In the genomic region with DNA sequence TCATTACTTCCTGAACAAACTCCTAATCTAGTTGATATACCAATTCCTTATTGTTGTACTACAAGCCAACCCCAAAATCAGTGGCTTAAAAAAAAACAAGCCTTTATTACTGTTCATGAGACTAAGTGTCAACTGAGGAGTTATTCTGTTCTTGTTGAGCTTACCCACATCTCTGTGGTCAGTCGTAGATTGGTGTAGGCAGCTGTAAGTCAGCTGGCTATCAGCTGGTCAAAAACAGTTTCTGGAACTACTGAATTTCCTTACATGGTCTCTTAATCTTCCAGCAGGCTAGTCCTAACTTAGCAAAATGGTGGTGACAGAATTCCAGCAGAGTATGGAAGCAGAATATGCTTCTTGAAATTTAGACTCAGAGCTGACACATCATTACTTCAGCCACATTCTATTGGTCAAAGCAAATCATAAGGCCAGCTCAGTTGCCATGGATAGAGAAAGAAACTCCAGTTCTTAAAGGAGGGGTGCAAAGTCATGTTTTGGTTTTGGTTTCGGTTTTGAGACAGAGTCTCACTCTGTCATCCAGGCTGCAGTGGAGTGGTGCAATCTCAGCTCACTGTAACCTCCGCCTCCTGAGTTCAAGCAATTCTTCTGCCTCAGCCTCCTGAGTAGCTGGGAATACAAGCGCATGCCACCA, we compare ENCODE assay signal across 10 cellular contexts.
A peak's percentile ranks its signal among the peaks of the same experiment; 100 is the strongest.
DNase-seq lines count a peak whose midpoint lies in the region; ATAC-seq, FAIRE-seq and TF ChIP-seq lines count a peak whose summit lies in the region.
"Had no signal": no experiment of that assay in that cellular context is flagged by ENCODE, and none has a peak within 500 bp of the region (broad histone marks: within the 10 kb centered on the region; RNA-seq: fewer than 3 reads in every experiment).

No MANE protein-coding gene starts in this region.

- H2BK15ac ChIP-seq in IMR-90 (ENCODE audit: low read depth, low read length) = no peak overlapping the region

- in situ Hi-C loops in IMR-90 (cut with MboI; ENCODE audit: low sequenced_read_pairs) = no loop called here
- in situ Hi-C loops in HepG2 (cut with HindIII; ENCODE audit: extremely low pct_ligation_motif_present, low pct_unique_long_range_greater_than_20kb) = no loop called here

- no peaks in the 10 kb centered on the region for H3K36me3 ChIP-seq in IMR-90 (ENCODE audit: control insufficient read depth, insufficient read depth, low read length)
- H3K36me3 ChIP-seq in HepG2 (replicated peaks in 1 of 2; ENCODE audit: control insufficient read depth in 1 of 2, insufficient read depth in 2 of 2, low read length in 2 of 2) = no peaks in the 10 kb centered on the region
- no peaks in the 10 kb centered on the region; the same call in 1 of the 2 replicates for H3K36me3 ChIP-seq in GM23338 (ENCODE audit: insufficient read depth)

- H3K27me3 ChIP-seq in IMR-90 (ENCODE audit: control insufficient read depth, insufficient read depth, low read length) (no peaks in the 10 kb centered on the region), HepG2 (ENCODE audit: control insufficient read depth in 1 of 2, insufficient read depth in 2 of 2, low read length in 2 of 2) (no peaks in the 10 kb centered on the region), GM23338 (ENCODE audit: insufficient read depth) (no peaks in the 10 kb centered on the region)

- no peaks in the 10 kb centered on the region for H3K79me1 ChIP-seq in IMR-90 (ENCODE audit: low read depth in 1 of 2, low read length in 2 of 2)

- no peak overlapping the region for H3K27ac Mint-ChIP-seq in GM23338

- H2BK120ac ChIP-seq in IMR-90 (ENCODE audit: low read depth, low read length) = no peak overlapping the region

- H4K20me1 ChIP-seq in IMR-90 (ENCODE audit: insufficient read depth, low read length) (no peaks in the 10 kb centered on the region), HepG2 (ENCODE audit: insufficient read depth, low read length) (no peaks in the 10 kb centered on the region), GM23338 (replicated peaks; ENCODE audit: insufficient read depth) (no peaks in the 10 kb centered on the region)

- TF ChIP-seq CTCF in IMR-90 (conservative IDR thresholded peaks at IDR 0.05; ENCODE audit: low read depth, low read length) (no peak), WI38 (IDR thresholded peaks at IDR 0.05; ENCODE audit: low read depth, low read length) (no peak), HepG2 (CRISPR knock-in tag; IDR thresholded peaks at IDR 0.05) (no peak), GM23338 (conservative IDR thresholded peaks at IDR 0.05; ENCODE audit: low read depth in 2 of 2) (no peak)

- H3K23ac ChIP-seq in IMR-90 (ENCODE audit: low read depth, low read length) = no peak overlapping the region

- TF ChIP-seq RAD21 in IMR-90 (IDR thresholded peaks at IDR 0.05; ENCODE audit: low read length) (no peak), HepG2 (CRISPR knock-in tag; IDR thresholded peaks at IDR 0.05) (no peak)

- H3K56ac ChIP-seq in IMR-90 (ENCODE audit: extremely low read depth, insufficient read depth, low read length) = no peak overlapping the region

- H3K27ac ChIP-seq in IMR-90 (ENCODE audit: insufficient read depth, low read length) (no peak overlapping the region), HepG2 (ENCODE audit: extremely low read length, insufficient read depth, low read length) (no peak overlapping the region), GM23338 (ENCODE audit: low read depth) (no peak overlapping the region)

- H3K79me2 ChIP-seq in HepG2 (ENCODE audit: insufficient read depth, low read length) (no peaks in the 10 kb centered on the region), GM23338 (replicated peaks; ENCODE audit: insufficient read depth) (no peaks in the 10 kb centered on the region)

- H3K18ac ChIP-seq in IMR-90 (ENCODE audit: low read depth, low read length) = no peak overlapping the region

- H2AK5ac ChIP-seq in IMR-90 (ENCODE audit: low read depth, low read length) = no peak overlapping the region

- no peak overlapping the region for H4K8ac ChIP-seq in IMR-90 (ENCODE audit: low read depth in 2 of 2, low read length in 2 of 2)

- H3K9ac ChIP-seq in IMR-90 (ENCODE audit: low read depth, low read length) (no peak overlapping the region), HepG2 (ENCODE audit: insufficient read depth, low read depth, low read length) (no peak overlapping the region)

- peak; percentile 38 for DNase-seq in EH (ENCODE audit: low read depth)
- DNase-seq in IMR-90 = peak; percentile 24
- peak; percentile 15 for DNase-seq in HepG2 (ENCODE audit: low spot score)
- no peak for DNase-seq in GM23338 (ENCODE audit: low spot score)
- DNase-seq in NCI-H524 (lab: John Stamatoyannopoulos, UW) = no peak
- DNase-seq: COR-L47, SW 1271 had no signal

- no TSS peak for BruUV-seq in IMR-90 (replicated peaks; lab: Mats Ljungman, UMichigan)
- BruUV-seq in HepG2 (replicated peaks; lab: Mats Ljungman, UMichigan) = no TSS peak

- POLR2A ChIA-PET in IMR-90 (lab: Charles Lee; ENCODE audit: unreplicated experiment) = no interaction called here
- POLR2A ChIA-PET in HepG2 (lab: Yijun Ruan, JAX) = no interaction called here

- no peaks in the 10 kb centered on the region; the same call in 2 of the 3 replicates for H3K36me3 Mint-ChIP-seq in GM23338 (ENCODE audit: low read depth)

- no peak for FAIRE-seq in HepG2 (lab: Jason Lieb, UNC)

- H3K9me3 Mint-ChIP-seq in GM23338 = peaks cover 8% of the 10 kb centered on the region; the same call in 1 of the 3 replicates

- H3K4ac ChIP-seq in IMR-90 (ENCODE audit: low read depth, low read length) = no peak overlapping the region

- H2BK20ac ChIP-seq in IMR-90 (ENCODE audit: low read depth, low read length) = no peak overlapping the region

- TF ChIP-seq POLR2A in IMR-90 (IDR thresholded peaks at IDR 0.05; ENCODE audit: low read depth, low read length) (no peak), HepG2 (IDR thresholded peaks at IDR 0.05; ENCODE audit: insufficient read depth in 1 of 2, low read depth in 2 of 2, low read length in 2 of 2) (no peak)

- no peak overlapping the region for H3K14ac ChIP-seq in IMR-90 (replicated peaks; ENCODE audit: low read depth, low read length)

- H2BK5ac ChIP-seq in IMR-90 (ENCODE audit: low read depth, low read length, poor library complexity, severe bottlenecking) = no peak overlapping the region

- H3K9me3 ChIP-seq in IMR-90 (ENCODE audit: control insufficient read depth, insufficient read depth, low read length) (no peaks in the 10 kb centered on the region), HepG2 (ENCODE audit: low read length) (no peaks in the 10 kb centered on the region)

- H3K27me3 Mint-ChIP-seq in GM23338 (ENCODE audit: insufficient read depth, low read depth, poor library complexity) = peaks cover 4% of the 10 kb centered on the region

- peak overlapping the region; percentile 70; the same call in 1 of the 2 replicates for H3K4me2 ChIP-seq in IMR-90 (ENCODE audit: low read depth, low read length)
- peak overlapping the region; percentile 54 for H3K4me2 ChIP-seq in HepG2 (ENCODE audit: low read depth, low read length)
- no peak overlapping the region for H3K4me2 ChIP-seq in GM23338

- no peaks in the 10 kb centered on the region for H3F3A ChIP-seq in GM23338 (replicated peaks; ENCODE audit: low read depth)

- H3K4me3 ChIP-seq in IMR-90 (ENCODE audit: insufficient read depth, low read depth, low read length) (no peak overlapping the region), WI38 (ENCODE audit: low read depth, low read length) (peak overlapping the region; percentile 39), HepG2 (replicated peaks in 1 of 3; ENCODE audit: insufficient read depth in 1 of 3, low read depth in 2 of 3, low read length in 3 of 3) (peak overlapping the region in 2 of 3 experiments; percentile 22 to 37; a peak in 3 of 6 replicates), GM23338 (no peak overlapping the region)

- TF ChIP-seq EP300 in HepG2 (IDR thresholded peaks at IDR 0.05; ENCODE audit: low read depth in 2 of 2, low read length in 2 of 2) (no peak), HepG2 (CRISPR knock-in tag; IDR thresholded peaks at IDR 0.05; ENCODE audit: borderline replicate concordance) (no peak)

- no peak overlapping the region for H3K4me3 Mint-ChIP-seq in GM23338

- H4K91ac ChIP-seq in IMR-90 (ENCODE audit: insufficient read depth, low read depth, low read length) = no peak overlapping the region

- H3K4me1 ChIP-seq in IMR-90 (ENCODE audit: control insufficient read depth, insufficient read depth, low read length) = no peaks in the 10 kb centered on the region
- H3K4me1 ChIP-seq in HepG2 (ENCODE audit: insufficient read depth, low read length) = no peaks in the 10 kb centered on the region
- H3K4me1 ChIP-seq in GM23338 (ENCODE audit: insufficient read depth) = no peaks in the 10 kb centered on the region

- ATAC-seq in IMR-90 (ENCODE audit: low read depth) (peak; percentile 35; the same call in 1 of the 2 replicates), HepG2 (peak; percentile 87), GM23338 (no peak), GM21447 (IDR thresholded peaks at IDR 0.05; ENCODE audit: unreplicated experiment) (no peak), HG03460 (IDR thresholded peaks at IDR 0.05; ENCODE audit: unreplicated experiment) (no peak)

- no peaks in the 10 kb centered on the region for H3K9me1 ChIP-seq in IMR-90 (ENCODE audit: insufficient read depth, low read length)

- H2AFZ ChIP-seq in IMR-90 (replicated peaks; ENCODE audit: low read length, poor library complexity) = no peak overlapping the region
- peak overlapping the region; percentile 90 for H2AFZ ChIP-seq in HepG2 (ENCODE audit: low read length)
- H2AFZ ChIP-seq in GM23338 = no peak overlapping the region

- H2AK9ac ChIP-seq in IMR-90 (replicated peaks; ENCODE audit: low read depth, low read length, poor library complexity) = no peak overlapping the region

- dilution Hi-C loops in IMR-90 (cut with HindIII; ENCODE audit: low sequenced_read_pairs, unreplicated experiment) = no loop called here

- no peak overlapping the region for H4K5ac ChIP-seq in IMR-90 (ENCODE audit: low read depth, low read length)

- 0 out of 2 replicates have a peak, but pooled peaks cover 2% of the 10 kb centered on the region for H3K9me2 ChIP-seq in GM23338 (ENCODE audit: insufficient read depth)

- WGBS in IMR-90 (ENCODE audit: extremely low coverage in 2 of 2, insufficient read length in 1 of 2), 2 experiments = 100% methylated on average over 1 of the region's 4 CpGs; no CpG with 5 or more reads in 1 of the 2 experiments
- WGBS in HepG2 (ENCODE audit: low lambda C conversion rate) = 8% methylated on average over 4 of the region's 4 CpGs

- CTCF ChIA-PET in IMR-90 (lab: Yijun Ruan, JAX) (no interaction called here), HepG2 (lab: Yijun Ruan, JAX; ENCODE audit: low intra/inter-chr PET ratio, low total read pairs) (no interaction called here)

- intact Hi-C loops in IMR-90 (cut with micrococcal nuclease) = no loop called here
- intact Hi-C loops in HepG2 (cut with micrococcal nuclease; ENCODE audit: unreplicated experiment) = no loop called here

- H3K4me1 Mint-ChIP-seq in GM23338 = no peaks in the 10 kb centered on the region

TF ChIP-seq in IMR-90, 13 proteins besides CTCF, POLR2A, EP300 and RAD21 (continues in another document):
- no peak for TF ChIP-seq MAFK (IDR thresholded peaks at IDR 0.05; ENCODE audit: low read depth, low read length)

TF ChIP-seq in HepG2, 621 proteins besides CTCF, POLR2A, EP300 and RAD21 (continues in another document):
- 0 out of 2 replicates have a peak, but pooled peaks have one; percentile 9 for TF ChIP-seq MAFF (IDR thresholded peaks at IDR 0.05; ENCODE audit: low read depth, low read length)

TF ChIP-seq in GM23338, 12 proteins besides CTCF, POLR2A, EP300 and RAD21 (continues in another document):
- no peak for TF ChIP-seq JUNB (IDR thresholded peaks at IDR 0.05; ENCODE audit: unreplicated experiment)

Comparison
In these comparisons a context has a peak if more than half of its experiments do, and no peak if none do; other contexts are left out.
1. DNase-seq: peak in EH (single experiment), IMR-90 (single experiment) and HepG2 (single experiment); none in GM23338 (single experiment) and NCI-H524 (0 of 2).
2. ATAC-seq: peak in IMR-90 (single experiment) and HepG2 (single experiment); none in GM23338 (single experiment), GM21447 (single experiment) and HG03460 (single experiment).
3. H3K4me3 ChIP-seq: peak in WI38 (single experiment) and HepG2 (2 of 3); none in IMR-90 (single experiment) and GM23338 (single experiment).